11 cellular contexts compared by ENCODE assay signal in the genomic region with DNA sequence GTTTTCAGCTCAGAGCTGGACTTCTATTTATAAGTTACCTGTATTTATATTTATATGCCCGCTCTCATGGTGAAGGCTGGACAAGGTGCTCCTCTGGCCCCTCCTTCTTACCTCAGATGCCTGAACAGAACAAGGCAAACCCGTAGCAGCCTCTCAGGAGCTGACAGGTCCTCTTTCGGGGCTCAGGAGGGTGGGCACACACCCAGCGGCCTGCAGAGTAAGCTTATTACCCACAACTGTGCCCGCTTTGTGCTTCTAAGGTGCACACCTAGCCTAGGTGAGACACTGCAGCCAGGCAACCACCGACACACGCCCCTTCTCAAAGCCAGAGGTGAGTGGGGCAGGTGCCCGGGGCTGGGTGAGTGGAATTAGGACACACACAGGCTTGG. TPM values are rescaled to one million over a fixed set of nuclear protein-coding genes. Genes with fewer than 3 reads are reported as not detected.
A peak's percentile ranks its signal among the peaks of the same experiment; 100 is the strongest.
DNase-seq lines count a peak whose midpoint lies in the region; ATAC-seq, FAIRE-seq and TF ChIP-seq lines count a peak whose summit lies in the region.
"Had no signal": no experiment of that assay in that cellular context is flagged by ENCODE, and none has a peak within 500 bp of the region (broad histone marks: within the 10 kb centered on the region; RNA-seq: fewer than 3 reads in every experiment).

No MANE protein-coding gene starts in this region.

- CTCF ChIA-PET in activated CD8-positive, alpha-beta T cell treated with anti-CD3 and anti-CD28 coated beads for 36 hours (lab: Charles Lee) = interaction anchor here (0.7 to 5.5 kb wide), 30 partner anchors 8 to 495 kb away, joined by 3 to 65 read pairs (median 5); partner anchors contain the start of genes DHX58, DNAJC7, GHDC and KAT2A
- CTCF ChIA-PET in activated CD8-positive, alpha-beta T cell treated with anti-CD3 and anti-CD28 coated beads, Interleukin-2, amount 10 ng/mL, durations not matched to agents 7 days and 5 days (lab: Charles Lee) = interaction anchor here (0.7 to 7.0 kb wide), 24 partner anchors 9 to 375 kb away, joined by 3 to 168 read pairs (median 5); partner anchors contain the start of genes CNP, DHX58, DNAJC7 and GHDC

- H3K9ac ChIP-seq in kidney (ENCODE audit: low read length in 2 of 2) = peak overlapping the region in 1 of 2 donors; percentile 55

- peaks cover 5% of the 10 kb centered on the region for H3K27me3 Mint-ChIP-seq in activated CD8-positive, alpha-beta T cell treated with anti-CD3 and anti-CD28 coated beads for 36 hours
- H3K27me3 Mint-ChIP-seq in activated CD8-positive, alpha-beta T cell treated with anti-CD3 and anti-CD28 coated beads, Interleukin-2, amount 10 ng/mL, durations not matched to agents 7 days and 5 days (ENCODE audit: low read depth) = no peaks in the 10 kb centered on the region
- no peaks in the 10 kb centered on the region for H3K27me3 Mint-ChIP-seq in memory B cell

- peaks cover 26% of the 10 kb centered on the region for H3K4me1 Mint-ChIP-seq in activated CD8-positive, alpha-beta T cell treated with anti-CD3 and anti-CD28 coated beads for 36 hours (ENCODE audit: low read depth)
- peaks cover 33% of the 10 kb centered on the region for H3K4me1 Mint-ChIP-seq in activated CD8-positive, alpha-beta T cell treated with anti-CD3 and anti-CD28 coated beads, Interleukin-2, amount 10 ng/mL, durations not matched to agents 7 days and 5 days (ENCODE audit: low read depth)
- peaks cover 21% of the 10 kb centered on the region for H3K4me1 Mint-ChIP-seq in memory B cell

- H3K36me3 ChIP-seq in thoracic aorta (peaks cover 21% of the 10 kb centered on the region), kidney (ENCODE audit: control insufficient read depth in 1 of 2, insufficient read depth in 2 of 2, low read length in 2 of 2) (peaks cover 8 to 14% of the 10 kb centered on the region in 2 donors)

- H3K27me3 ChIP-seq in thoracic aorta (replicated peaks; ENCODE audit: insufficient read depth) = no peaks in the 10 kb centered on the region

- H3K4me3 ChIP-seq in thoracic aorta (peak overlapping the region; percentile 45), kidney (ENCODE audit: low read length in 2 of 2) (no peak overlapping the region)
- H3K4me3 ChIP-seq: tibial artery had no signal

- no peaks in the 10 kb centered on the region for H3K9me3 Mint-ChIP-seq in activated CD8-positive, alpha-beta T cell treated with anti-CD3 and anti-CD28 coated beads for 36 hours
- no peaks in the 10 kb centered on the region for H3K9me3 Mint-ChIP-seq in activated CD8-positive, alpha-beta T cell treated with anti-CD3 and anti-CD28 coated beads, Interleukin-2, amount 10 ng/mL, durations not matched to agents 7 days and 5 days (ENCODE audit: insufficient read depth)
- H3K9me3 Mint-ChIP-seq in memory B cell = no peaks in the 10 kb centered on the region
- H3K9me3 Mint-ChIP-seq: immature natural killer cell had no signal

- peaks cover 11% of the 10 kb centered on the region for H3K36me3 Mint-ChIP-seq in activated CD8-positive, alpha-beta T cell treated with anti-CD3 and anti-CD28 coated beads for 36 hours (ENCODE audit: low read depth)
- peaks cover 26% of the 10 kb centered on the region for H3K36me3 Mint-ChIP-seq in activated CD8-positive, alpha-beta T cell treated with anti-CD3 and anti-CD28 coated beads, Interleukin-2, amount 10 ng/mL, durations not matched to agents 7 days and 5 days (ENCODE audit: low read depth)
- H3K36me3 Mint-ChIP-seq in memory B cell = peaks cover 12% of the 10 kb centered on the region

- peak overlapping the region; percentile 27 for H3K27ac ChIP-seq in angular gyrus (ENCODE audit: low read depth, low read length)
- peak overlapping the region in 1 of 2 donors; percentile 47 for H3K27ac ChIP-seq in thoracic aorta
- peak overlapping the region in 1 of 2 donors; percentile 22 for H3K27ac ChIP-seq in kidney (ENCODE audit: low read depth in 2 of 2, low read length in 2 of 2)
- H3K27ac ChIP-seq: tibial artery had no signal

- H3K27ac Mint-ChIP-seq in activated CD8-positive, alpha-beta T cell treated with anti-CD3 and anti-CD28 coated beads for 36 hours = no peak overlapping the region
- H3K27ac Mint-ChIP-seq in activated CD8-positive, alpha-beta T cell treated with anti-CD3 and anti-CD28 coated beads, Interleukin-2, amount 10 ng/mL, durations not matched to agents 7 days and 5 days = no peak overlapping the region
- H3K27ac Mint-ChIP-seq in memory B cell = peak overlapping the region; percentile 45

- intact Hi-C loops in activated CD8-positive, alpha-beta T cell treated with anti-CD3 and anti-CD28 coated beads for 36 hours (cut with micrococcal nuclease) = no loop called here
- intact Hi-C loops in kidney (cut with DNase I) = no loop called here

- POLR2A ChIA-PET in activated CD8-positive, alpha-beta T cell treated with anti-CD3 and anti-CD28 coated beads for 36 hours (lab: Charles Lee) = interaction anchor here (0.7 to 1.4 kb wide), 4 partner anchors 45 to 96 kb away, joined by 3 to 5 read pairs (median 4); partner anchors contain the start of genes DHX58 and KAT2A
- POLR2A ChIA-PET in activated CD8-positive, alpha-beta T cell treated with anti-CD3 and anti-CD28 coated beads, Interleukin-2, amount 10 ng/mL, durations not matched to agents 7 days and 5 days (lab: Charles Lee) = interaction anchor here (1.3 to 6.3 kb wide), 2 partner anchors 9 to 87 kb away, joined by 4 to 40 read pairs; partner anchors contain the start of gene DHX58

- H3K4me1 ChIP-seq in thoracic aorta (ENCODE audit: control insufficient read depth in 1 of 2, low read depth in 2 of 2) (peaks cover 15 to 32% of the 10 kb centered on the region in 2 donors), kidney (ENCODE audit: control insufficient read depth in 1 of 2, insufficient read depth in 1 of 2, low read depth in 1 of 2, low read length in 2 of 2) (peaks cover 8 to 13% of the 10 kb centered on the region in 2 donors)

- ATAC-seq in activated CD8-positive, alpha-beta T cell treated with anti-CD3 and anti-CD28 coated beads for 36 hours = no peak
- ATAC-seq in activated CD8-positive, alpha-beta T cell treated with anti-CD3 and anti-CD28 coated beads, Interleukin-2, amount 10 ng/mL, durations not matched to agents 7 days and 5 days = no peak
- ATAC-seq in memory B cell (ENCODE audit: low read depth) (no peak), thoracic aorta (ENCODE audit: insufficient number of reproducible peaks, low FRiP score, low read depth) (no peak), HG02870 (IDR thresholded peaks at IDR 0.05; ENCODE audit: unreplicated experiment) (no peak)

- H3K9me3 ChIP-seq in thoracic aorta (no peaks in the 10 kb centered on the region), kidney (ENCODE audit: control insufficient read depth in 1 of 2, low read length in 2 of 2) (no peaks in the 10 kb centered on the region)
- H3K9me3 ChIP-seq: tibial artery had no signal

- TF ChIP-seq CTCF in activated CD8-positive, alpha-beta T cell treated with anti-CD3 and anti-CD28 coated beads for 36 hours (IDR thresholded peaks at IDR 0.05) = peak; percentile 44
- TF ChIP-seq CTCF in thoracic aorta (IDR thresholded peaks at IDR 0.05) (peak; percentile 2), kidney (IDR thresholded peaks at IDR 0.05; ENCODE audit: borderline replicate concordance, extremely low read depth, insufficient read depth) (no peak)

- no peak overlapping the region for H3K4me3 Mint-ChIP-seq in activated CD8-positive, alpha-beta T cell treated with anti-CD3 and anti-CD28 coated beads for 36 hours
- H3K4me3 Mint-ChIP-seq in activated CD8-positive, alpha-beta T cell treated with anti-CD3 and anti-CD28 coated beads, Interleukin-2, amount 10 ng/mL, durations not matched to agents 7 days and 5 days = no peak overlapping the region
- no peak overlapping the region for H3K4me3 Mint-ChIP-seq in memory B cell
- H3K4me3 Mint-ChIP-seq: immature natural killer cell had no signal

- no peak for FAIRE-seq in kidney (lab: Jason Lieb, UNC)

- no peak for DNase-seq in activated CD8-positive, alpha-beta T cell treated with anti-CD3 and anti-CD28 coated beads for 36 hours
- no peak for DNase-seq in activated CD8-positive, alpha-beta T cell treated with anti-CD3 and anti-CD28 coated beads, Interleukin-2, amount 10 ng/mL, durations not matched to agents 7 days and 5 days
- no peak for DNase-seq in memory B cell (ENCODE audit: low spot score in 2 of 2)
- no peak for DNase-seq in thoracic aorta (ENCODE audit: low spot score)
- no peak for DNase-seq in kidney
- no peak for DNase-seq in NCI-H774 (lab: John Stamatoyannopoulos, UW)
- DNase-seq: cortex of kidney had no signal

RNA-seq across cellular contexts. Expression of gene NKIRAS2, which starts 5.3 kb away (rescaled TPM):
- 10 to 100 TPM; 13.8 to 15.0 TPM for total RNA-seq in activated CD8-positive, alpha-beta T cell treated with anti-CD3 and anti-CD28 coated beads for 36 hours
- total RNA-seq in activated CD8-positive, alpha-beta T cell treated with anti-CD3 and anti-CD28 coated beads, Interleukin-2, amount 10 ng/mL, durations not matched to agents 7 days and 5 days = 10 to 100 TPM; 25.7 to 26.2 TPM
- total RNA-seq in thoracic aorta (10 to 100 TPM; 43.8 to 46.2 TPM), kidney (26.8 TPM)
- 21.2 TPM for polyA plus RNA-seq in kidney (ENCODE audit: insufficient read depth, low read depth, low replicate concordance)

RNA-seq across cellular contexts. Expression of gene DNAJC7, which starts 7.9 kb away (rescaled TPM):
- 10 to 100 TPM; 86.7 to 90.3 TPM for total RNA-seq in activated CD8-positive, alpha-beta T cell treated with anti-CD3 and anti-CD28 coated beads for 36 hours
- 10 to 100 TPM; 86.1 to 99.8 TPM for total RNA-seq in activated CD8-positive, alpha-beta T cell treated with anti-CD3 and anti-CD28 coated beads, Interleukin-2, amount 10 ng/mL, durations not matched to agents 7 days and 5 days
- total RNA-seq in thoracic aorta (10 to 100 TPM; 61.2 to 80.6 TPM), kidney (88.1 TPM)
- 141 TPM for polyA plus RNA-seq in kidney (ENCODE audit: insufficient read depth, low read depth, low replicate concordance)

RNA-seq across cellular contexts. Expression of gene C17orf113, which starts 25.2 kb away (rescaled TPM):
- total RNA-seq in activated CD8-positive, alpha-beta T cell treated with anti-CD3 and anti-CD28 coated beads for 36 hours = under 1 TPM; 0.72 to 0.77 TPM
- total RNA-seq in activated CD8-positive, alpha-beta T cell treated with anti-CD3 and anti-CD28 coated beads, Interleukin-2, amount 10 ng/mL, durations not matched to agents 7 days and 5 days = under 1 TPM; 0.16 to 0.24 TPM
- total RNA-seq in thoracic aorta (under 1 TPM; 0.21 to 0.54 TPM), kidney (3.8 TPM)
- polyA plus RNA-seq in kidney (ENCODE audit: insufficient read depth, low read depth, low replicate concordance) = 1.1 TPM

RNA-seq across cellular contexts. Expression of gene CNP, which starts 58.6 kb away (rescaled TPM):
- total RNA-seq in activated CD8-positive, alpha-beta T cell treated with anti-CD3 and anti-CD28 coated beads for 36 hours = 10 to 100 TPM; 50.1 to 54.5 TPM
- 10 to 100 TPM; 93.4 to 94.6 TPM for total RNA-seq in activated CD8-positive, alpha-beta T cell treated with anti-CD3 and anti-CD28 coated beads, Interleukin-2, amount 10 ng/mL, durations not matched to agents 7 days and 5 days
- total RNA-seq in thoracic aorta (10 to 100 TPM; 32.4 to 56.3 TPM), kidney (87.5 TPM)
- 64.0 TPM for polyA plus RNA-seq in kidney (ENCODE audit: insufficient read depth, low read depth, low replicate concordance)
